Comparison of ENCODE assay signal across 1 cellular context in the genomic region with DNA sequence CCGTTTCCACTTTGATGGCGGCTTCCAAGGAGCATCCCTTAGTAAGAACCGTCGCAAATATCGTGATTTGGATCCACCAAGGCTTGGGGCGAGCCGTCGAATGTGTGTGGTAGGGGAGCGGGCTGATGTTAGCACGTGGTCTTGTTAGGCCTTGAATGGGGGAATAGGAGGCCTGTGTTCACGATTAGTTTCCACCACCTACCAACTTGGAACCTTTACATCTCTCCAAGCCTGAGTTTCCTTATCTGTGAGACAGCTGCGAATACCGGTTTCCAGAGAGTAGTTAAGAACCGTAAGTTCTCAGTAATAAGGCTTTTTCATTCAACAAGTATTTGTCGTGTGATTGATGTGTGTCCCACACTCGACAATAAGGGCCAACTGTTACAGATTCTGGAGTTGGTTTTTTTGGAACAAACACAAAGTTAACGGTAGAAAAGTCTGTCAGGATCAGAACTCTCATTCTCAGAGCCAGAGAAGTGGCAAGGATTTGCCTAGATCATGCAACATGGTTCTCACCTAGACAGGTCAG.
TF ChIP-seq lines count a peak whose summit lies in the region.

No MANE protein-coding gene starts in this region.

TF ChIP-seq in IMR-90, 13 proteins besides CTCF, POLR2A, EP300 and RAD21:
- TF ChIP-seq, protein P1, sequence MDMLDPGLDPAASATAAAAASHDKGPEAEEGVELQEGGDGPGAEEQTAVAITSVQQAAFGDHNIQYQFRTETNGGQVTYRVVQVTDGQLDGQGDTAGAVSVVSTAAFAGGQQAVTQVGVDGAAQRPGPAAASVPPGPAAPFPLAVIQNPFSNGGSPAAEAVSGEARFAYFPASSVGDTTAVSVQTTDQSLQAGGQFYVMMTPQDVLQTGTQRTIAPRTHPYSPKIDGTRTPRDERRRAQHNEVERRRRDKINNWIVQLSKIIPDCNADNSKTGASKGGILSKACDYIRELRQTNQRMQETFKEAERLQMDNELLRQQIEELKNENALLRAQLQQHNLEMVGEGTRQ (IDR thresholded peaks at IDR 0.05; ENCODE audit: low read depth, low read length), result peak; percentile 24; the same call in 1 of the 2 replicates
- TF ChIP-seq RCOR1 (IDR thresholded peaks at IDR 0.05; ENCODE audit: insufficient replicate concordance, low read length), result no peak
